ENCODE assay signal across 8 cellular contexts in genomic region chr3:46882377-46883015, GRCh38. TPM values are rescaled to one million over a fixed set of nuclear protein-coding genes. Genes with fewer than 3 reads are reported as not detected.
DNase-seq lines count a peak whose midpoint lies in the region; ATAC-seq and TF ChIP-seq lines count a peak whose summit lies in the region.

No MANE protein-coding gene starts in this region.

- H3K4me1 ChIP-seq in OCI-LY7 (ENCODE audit: insufficient read depth, low read length, poor library complexity, severe bottlenecking): no peaks in the 10 kb centered on the region
- H3K4me1 ChIP-seq in effector memory CD4-positive, alpha-beta T cell (ENCODE audit: control insufficient read depth, insufficient read depth, low read length, poor library complexity, severe bottlenecking): peaks cover 12% of the 10 kb centered on the region
- peaks cover 12% of the 10 kb centered on the region for H3K4me1 ChIP-seq in muscle layer of colon (ENCODE audit: insufficient read depth, low read length)

- H3K9me2 ChIP-seq in OCI-LY7 (ENCODE audit: insufficient read depth, low read length): no peaks in the 10 kb centered on the region

- peak overlapping the region; percentile 20; the same call in 1 of the 2 replicates for H3K4me2 ChIP-seq in OCI-LY7 (ENCODE audit: low read length)

- H3K9me3 ChIP-seq in OCI-LY7 (ENCODE audit: low read length) (no peaks in the 10 kb centered on the region), muscle layer of colon (ENCODE audit: low read length) (no peaks in the 10 kb centered on the region)
- H3K9me3 ChIP-seq in effector memory CD4-positive, alpha-beta T cell (ENCODE audit: control insufficient read depth, low read length): no peaks in the 10 kb centered on the region

- no peak overlapping the region for H3K9ac ChIP-seq in muscle layer of colon (ENCODE audit: low read length)

- H3K79me2 ChIP-seq in OCI-LY7 (ENCODE audit: insufficient read depth, low read depth, low read length): no peaks in the 10 kb centered on the region

- H3K4me3 ChIP-seq in OCI-LY7 (ENCODE audit: low read depth, low read length, poor library complexity, severe bottlenecking): no peak overlapping the region
- peak overlapping the region; percentile 58 for H3K4me3 ChIP-seq in effector memory CD4-positive, alpha-beta T cell (ENCODE audit: insufficient read depth, low read depth, low read length, poor library complexity, severe bottlenecking)
- peak overlapping the region; percentile 58 to 64 for H3K4me3 ChIP-seq in muscle layer of colon (ENCODE audit: low read depth in 1 of 2, low read length in 2 of 2)

- POLR2A ChIA-PET in OCI-LY7 (lab: Charles Lee): no interaction called here

- ATAC-seq in HG03097 (IDR thresholded peaks at IDR 0.05; ENCODE audit: low FRiP score, unreplicated experiment) (no peak), HG03520 (IDR thresholded peaks at IDR 0.05; ENCODE audit: unreplicated experiment) (no peak)

- intact Hi-C loops in OCI-LY7 (cut with micrococcal nuclease; ENCODE audit: unreplicated experiment): no loop called here

- H3K27ac ChIP-seq in OCI-LY7 (ENCODE audit: low read depth, low read length, poor library complexity, severe bottlenecking): no peak overlapping the region
- H3K27ac ChIP-seq in effector memory CD4-positive, alpha-beta T cell (ENCODE audit: insufficient read depth, low read length, poor library complexity, severe bottlenecking): no peak overlapping the region
- H3K27ac ChIP-seq in muscle layer of colon (ENCODE audit: low read depth, low read length): no peak overlapping the region

- peak; percentile 33 for DNase-seq in Daoy (ENCODE audit: low read depth)
- DNase-seq in OCI-LY7 (ENCODE audit: low spot score): no peak
- no peak for DNase-seq in effector memory CD4-positive, alpha-beta T cell
- no peak for DNase-seq in NCI-H2081 treated with DMSO at 0.1 percent for 48 hours (lab: John Stamatoyannopoulos, UW)
- DNase-seq in HuH-7.5 (ENCODE audit: low spot score): no peak

- H2AFZ ChIP-seq in OCI-LY7 (ENCODE audit: low read length): no peak overlapping the region

- no peaks in the 10 kb centered on the region; the same call in 1 of the 2 replicates for H4K20me1 ChIP-seq in OCI-LY7 (ENCODE audit: insufficient read depth, low read length)

- TF ChIP-seq CTCF in OCI-LY7 (conservative IDR thresholded peaks at IDR 0.05; ENCODE audit: low read length): no peak

- CTCF ChIA-PET in OCI-LY7 (lab: Charles Lee; ENCODE audit: unreplicated experiment): no interaction called here

- H3K27me3 ChIP-seq in effector memory CD4-positive, alpha-beta T cell (replicated peaks; ENCODE audit: control insufficient read depth, insufficient read depth, low read length, poor library complexity, severe bottlenecking): peaks cover 34% of the 10 kb centered on the region
- H3K27me3 ChIP-seq in muscle layer of colon (ENCODE audit: control insufficient read depth in 1 of 2, insufficient read depth in 2 of 2, low read length in 2 of 2): peaks cover 0 to 25% of the 10 kb centered on the region in 2 donors

- no peaks in the 10 kb centered on the region for H3K36me3 ChIP-seq in OCI-LY7 (ENCODE audit: insufficient read depth, low read length)
- H3K36me3 ChIP-seq in effector memory CD4-positive, alpha-beta T cell (ENCODE audit: control insufficient read depth, insufficient read depth, low read length): no peaks in the 10 kb centered on the region
- H3K36me3 ChIP-seq in muscle layer of colon (ENCODE audit: insufficient read depth, low read length): no peaks in the 10 kb centered on the region

- no TSS peak for BruUV-seq in OCI-LY7 (replicated peaks; lab: Mats Ljungman, UMichigan)

RNA-seq across cellular contexts. Expression of gene PTH1R, which starts 5.0 kb away (rescaled TPM):
- total RNA-seq in Daoy (2014; rRNA removed; shearing (Covaris generic)): not detected in 2 replicates
- total RNA-seq in OCI-LY7 (2014; rRNA removed; shearing (Covaris generic)): not detected in 2 replicates
- total RNA-seq in OCI-LY7 (2022): not detected in 2 replicates

RNA-seq across cellular contexts. Expression of gene MYL3, which starts 19.3 kb away (rescaled TPM):
- not detected in 2 replicates for total RNA-seq in Daoy (2014; rRNA removed; shearing (Covaris generic))
- not detected in 2 replicates for total RNA-seq in OCI-LY7 (2014; rRNA removed; shearing (Covaris generic))
- total RNA-seq in OCI-LY7 (2022): not detected in 2 replicates
